In genomic region chr2:164843346-164843841, GRCh38 we compare ENCODE assay signal across 13 cellular contexts. TPM values are rescaled to one million over a fixed set of nuclear protein-coding genes. Genes with fewer than 3 reads are reported as not detected.
DNase-seq lines count a peak whose midpoint lies in the region; ATAC-seq and TF ChIP-seq lines count a peak whose summit lies in the region.
"Had no signal": no experiment of that assay in that cellular context is flagged by ENCODE, and none has a peak within 500 bp of the region (broad histone marks: within the 10 kb centered on the region; RNA-seq: fewer than 3 reads in every experiment).

No MANE protein-coding gene starts in this region.

- DNase-seq in DMS53 (lab: John Stamatoyannopoulos, UW) (peak; percentile 42), M059J (ENCODE audit: low read depth) (peak; percentile 28), erythroblast (lab: John Stamatoyannopoulos, UW) (peak; percentile 18 to 51), epidermal melanocyte (ENCODE audit: insufficient read length, low spot score) (no peak)
- DNase-seq: activated CD8-positive, alpha-beta memory T cell treated with anti-CD3 and anti-CD28 coated beads, Interleukin-2, amount 50 U/mL, for 48 hours; amniotic stem cell; mucosa of descending colon; NCI-H2107 had no signal

- no peak overlapping the region for H3K4me2 ChIP-seq in parathyroid adenoma (ENCODE audit: low read length)

- H3K27me3 ChIP-seq in parathyroid adenoma (ENCODE audit: control insufficient read depth, insufficient read depth, low read length) = no peaks in the 10 kb centered on the region
- H3K27me3 ChIP-seq: suprapubic skin had no signal

- H3K79me2 ChIP-seq in parathyroid adenoma = no peaks in the 10 kb centered on the region

- no peak for TF ChIP-seq POLR2A in erythroblast (IDR thresholded peaks at IDR 0.05; ENCODE audit: low read length)

- H3K4me1 ChIP-seq in parathyroid adenoma = no peaks in the 10 kb centered on the region

- no peak for TF ChIP-seq CTCF in parathyroid adenoma (IDR thresholded peaks at IDR 0.05)

- H3K4me3 ChIP-seq in parathyroid adenoma (ENCODE audit: low read depth, low read length) = no peak overlapping the region
- H3K4me3 ChIP-seq: mucosa of descending colon, suprapubic skin had no signal

- ATAC-seq in HG03378 (IDR thresholded peaks at IDR 0.05; ENCODE audit: unreplicated experiment) (no peak), GM21360 (IDR thresholded peaks at IDR 0.05; ENCODE audit: unreplicated experiment) (no peak)
- ATAC-seq: mucosa of descending colon, Panc1 had no signal

- no peaks in the 10 kb centered on the region for H3K36me3 ChIP-seq in parathyroid adenoma (ENCODE audit: control insufficient read depth, insufficient read depth, low read length)
- H3K36me3 ChIP-seq: suprapubic skin had no signal

- peak overlapping the region; percentile 22 for H2AFZ ChIP-seq in parathyroid adenoma

- no peaks in the 10 kb centered on the region for H3K9me3 ChIP-seq in parathyroid adenoma (ENCODE audit: control insufficient read depth, low read length)
- H3K9me3 ChIP-seq: mucosa of descending colon, suprapubic skin had no signal

- no peak overlapping the region for H3K9ac ChIP-seq in parathyroid adenoma

- H3K27ac ChIP-seq in parathyroid adenoma = no peak overlapping the region

RNA-seq across cellular contexts. Expression of gene COBLL1, which starts 1.8 kb away (rescaled TPM):
- 12.5 and 15.6 TPM in 2 replicates for total RNA-seq in M059J (2014; rRNA removed; shearing (Covaris generic))
